Comparison of ENCODE assay signal across 8 cellular contexts in genomic region chr2:201780674-201781582, GRCh38. TPM values are rescaled to one million over a fixed set of nuclear protein-coding genes. Genes with fewer than 3 reads are reported as not detected.
DNase-seq lines count a peak whose midpoint lies in the region; ATAC-seq and TF ChIP-seq lines count a peak whose summit lies in the region.

ALS2 (minus strand) TSS chr2:201780933; CDS start chr2:201768885, 12,048 bp downstream.

- H3K4me1 Mint-ChIP-seq in activated naive CD8-positive, alpha-beta T cell treated with anti-CD3 and anti-CD28 coated beads, Interleukin-2, amount 50 U/mL, for 24 hours, result peaks cover 29% of the 10 kb centered on the region

- H3K9me3 ChIP-seq in cardiac muscle cell (ENCODE audit: low read depth) (no peaks in the 10 kb centered on the region), parathyroid adenoma (ENCODE audit: control insufficient read depth, low read length) (no peaks in the 10 kb centered on the region), tibial nerve (no peaks in the 10 kb centered on the region)

- H3K9me3 Mint-ChIP-seq in activated naive CD8-positive, alpha-beta T cell treated with anti-CD3 and anti-CD28 coated beads, Interleukin-2, amount 50 U/mL, for 24 hours, result no peaks in the 10 kb centered on the region

- H3K27ac ChIP-seq in cardiac muscle cell (peak within 1 kb of the TSS; percentile 84), parathyroid adenoma (peak within 1 kb of the TSS; percentile 74), tibial nerve (peak within 1 kb of the TSS; percentile 84 to 96 (median 90))

- WGBS in tibial nerve, 2 donors, result 1% methylated on average over 54 to 58 of the region's 63 CpGs

- peak; percentile 95 for ATAC-seq in HG02759 (IDR thresholded peaks at IDR 0.05; ENCODE audit: unreplicated experiment)
- peak; percentile 94 for ATAC-seq in activated naive CD8-positive, alpha-beta T cell treated with anti-CD3 and anti-CD28 coated beads, Interleukin-2, amount 50 U/mL, for 24 hours

- DNase-seq in GM12864 (ENCODE audit: low read depth) (peak; percentile 77), NCI-H1417 (lab: John Stamatoyannopoulos, UW) (peak; percentile 95 to 100 (median 99)), SW 1271 (lab: John Stamatoyannopoulos, UW) (peak; percentile 98 to 99), cardiac muscle cell (ENCODE audit: low read depth in 1 of 2, low spot score in 1 of 2) (peak; percentile 98 to 100), tibial nerve (ENCODE audit: low spot score in 2 of 2) (peak; percentile 96)
- DNase-seq in activated naive CD8-positive, alpha-beta T cell treated with anti-CD3 and anti-CD28 coated beads, Interleukin-2, amount 50 U/mL, for 24 hours, result peak; percentile 94

- H3K4me2 ChIP-seq in parathyroid adenoma (ENCODE audit: low read length), result peak within 1 kb of the TSS; percentile 82

- H3K27ac Mint-ChIP-seq in activated naive CD8-positive, alpha-beta T cell treated with anti-CD3 and anti-CD28 coated beads, Interleukin-2, amount 50 U/mL, for 24 hours, result peak within 1 kb of the TSS; percentile 92

- TF ChIP-seq EP300 in tibial nerve (IDR thresholded peaks at IDR 0.05), result peak in 1 of 2 donors; percentile 91

- H3K36me3 ChIP-seq in cardiac muscle cell (no peaks in the 10 kb centered on the region), parathyroid adenoma (ENCODE audit: control insufficient read depth, insufficient read depth, low read length) (no peaks in the 10 kb centered on the region), tibial nerve (no peaks in the 10 kb centered on the region)

- H3K27me3 ChIP-seq in cardiac muscle cell (no peaks in the 10 kb centered on the region), parathyroid adenoma (ENCODE audit: control insufficient read depth, insufficient read depth, low read length) (no peaks in the 10 kb centered on the region), tibial nerve (no peaks in the 10 kb centered on the region)

- H3K4me3 ChIP-seq in GM12864 (ENCODE audit: low read depth, low read length) (peak within 1 kb of the TSS; percentile 86), cardiac muscle cell (peak within 1 kb of the TSS; percentile 51), parathyroid adenoma (ENCODE audit: low read depth, low read length) (peak within 1 kb of the TSS; percentile 65), tibial nerve (peak within 1 kb of the TSS; percentile 54 to 93 (median 77))

- H3K79me2 ChIP-seq in parathyroid adenoma, result peaks cover 32% of the 10 kb centered on the region

- H2AFZ ChIP-seq in parathyroid adenoma, result peak within 1 kb of the TSS; percentile 88

- H3K4me3 Mint-ChIP-seq in activated naive CD8-positive, alpha-beta T cell treated with anti-CD3 and anti-CD28 coated beads, Interleukin-2, amount 50 U/mL, for 24 hours, result peak within 1 kb of the TSS; percentile 89

- peak; percentile 51 to 80 for TF ChIP-seq POLR2A in tibial nerve (IDR thresholded peaks at IDR 0.05)

- peaks cover 6% of the 10 kb centered on the region for H3K27me3 Mint-ChIP-seq in activated naive CD8-positive, alpha-beta T cell treated with anti-CD3 and anti-CD28 coated beads, Interleukin-2, amount 50 U/mL, for 24 hours

- H3K9ac ChIP-seq in parathyroid adenoma, result peak within 1 kb of the TSS; percentile 40

- TF ChIP-seq CTCF in GM12864 (IDR thresholded peaks at IDR 0.05; ENCODE audit: low read depth, low read length, missing control alignments) (no peak), cardiac muscle cell (IDR thresholded peaks at IDR 0.05; ENCODE audit: low read depth, low read length) (no peak), parathyroid adenoma (IDR thresholded peaks at IDR 0.05) (no peak), tibial nerve (IDR thresholded peaks at IDR 0.05) (peak in 1 of 5 experiments; percentile 9)

- peaks cover 5% of the 10 kb centered on the region for H3K4me1 ChIP-seq in cardiac muscle cell (ENCODE audit: low read depth)
- H3K4me1 ChIP-seq in parathyroid adenoma, result peaks cover 2% of the 10 kb centered on the region
- peaks cover 0 to 47% (median 10%) of the 10 kb centered on the region in 4 donors for H3K4me1 ChIP-seq in tibial nerve

- no peaks in the 10 kb centered on the region for H3K36me3 Mint-ChIP-seq in activated naive CD8-positive, alpha-beta T cell treated with anti-CD3 and anti-CD28 coated beads, Interleukin-2, amount 50 U/mL, for 24 hours (ENCODE audit: low read depth)

RNA-seq across cellular contexts. Expression of gene ALS2, which starts in this region (rescaled TPM):
- total RNA-seq in cardiac muscle cell (19.4 and 24.2 TPM in 2 replicates), tibial nerve (10 to 100 TPM; 23.5 to 35.8 (median 34.8) TPM)
- polyA plus RNA-seq in cardiac muscle cell, result 12.1 and 17.0 TPM in 2 replicates

Comparison
In these comparisons a context has a peak if more than half of its experiments do, and no peak if none do; other contexts are left out.
1. Peak in every context shown above with its lines: DNase-seq, ATAC-seq, H3K4me3 ChIP-seq and H3K27ac ChIP-seq.